ENCODE assay signal across 20 cellular contexts in the genomic region with DNA sequence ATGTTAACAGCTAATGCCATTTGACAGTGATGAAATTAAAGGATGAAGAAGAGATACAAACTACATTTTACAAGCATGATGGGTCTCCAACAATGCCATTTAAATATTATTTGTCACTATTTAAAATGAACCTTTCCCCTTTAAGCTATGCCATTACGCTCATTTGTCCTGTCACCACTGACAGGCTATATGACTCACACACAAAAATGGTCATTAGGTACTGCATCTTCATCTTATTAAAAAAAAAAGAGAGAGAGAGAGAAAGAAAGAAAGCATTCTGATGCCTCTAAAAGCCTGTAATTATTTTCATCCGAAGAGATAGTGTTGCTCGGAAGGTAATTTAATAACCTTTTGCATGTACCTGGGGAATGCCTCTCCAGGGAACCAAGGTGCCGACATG.
DNase-seq lines count a peak whose midpoint lies in the region; ATAC-seq and TF ChIP-seq lines count a peak whose summit lies in the region.
"Had no signal": no experiment of that assay in that cellular context is flagged by ENCODE, and none has a peak within 500 bp of the region (broad histone marks: within the 10 kb centered on the region; RNA-seq: fewer than 3 reads in every experiment).

No MANE protein-coding gene starts in this region.

- H3K79me2 ChIP-seq in SK-N-SH (ENCODE audit: insufficient read depth) = no peaks in the 10 kb centered on the region

- WGBS in SK-N-SH (ENCODE audit: low lambda C conversion rate) = 17% methylated on average over 4 of the region's 4 CpGs
- WGBS in transverse colon (ENCODE audit: low coverage in 1 of 2), 2 donors = 90 to 94% methylated on average over 4 of the region's 4 CpGs

- peak in 1 of 2 experiments; percentile 33; a peak in 2 of 4 replicates for TF ChIP-seq EP300 in SK-N-SH (IDR thresholded peaks at IDR 0.05; ENCODE audit: borderline replicate concordance in 1 of 2, low read depth in 1 of 2, low read length in 1 of 2)
- no peak for TF ChIP-seq EP300 in transverse colon (IDR thresholded peaks at IDR 0.05; ENCODE audit: low read depth)

- H3K4me1 Mint-ChIP-seq in type B pancreatic cell (ENCODE audit: unreplicated experiment) = peaks cover 15% of the 10 kb centered on the region

- H3K4me3 Mint-ChIP-seq in type B pancreatic cell = peak overlapping the region; percentile 20
- H3K4me3 Mint-ChIP-seq: CD4-positive, alpha-beta memory T cell had no signal

- H2AFZ ChIP-seq in SK-N-SH (ENCODE audit: low read depth) = no peak overlapping the region

- no peaks in the 10 kb centered on the region for H4K20me1 ChIP-seq in SK-N-SH (ENCODE audit: insufficient read depth)
- H4K20me1 ChIP-seq: BLaER1 had no signal

- peak overlapping the region in 1 of 2 experiments; percentile 79; a peak in 2 of 4 replicates for H3K27ac ChIP-seq in SK-N-SH (ENCODE audit: low read depth in 2 of 2, low read length in 1 of 2)
- no peak overlapping the region for H3K27ac ChIP-seq in transverse colon
- H3K27ac ChIP-seq: BLaER1 had no signal

- no peaks in the 10 kb centered on the region for H3F3A ChIP-seq in SK-N-SH (replicated peaks; ENCODE audit: insufficient read depth)

- H3K9me3 ChIP-seq in SK-N-SH (peaks cover 5% of the 10 kb centered on the region; the same call in 1 of the 2 replicates), transverse colon (no peaks in the 10 kb centered on the region)
- H3K9me3 ChIP-seq: BLaER1 had no signal

- no peak overlapping the region for H3K9ac ChIP-seq in SK-N-SH
- H3K9ac ChIP-seq: BLaER1 had no signal

- H3K27me3 Mint-ChIP-seq in type B pancreatic cell = no peaks in the 10 kb centered on the region
- H3K27me3 Mint-ChIP-seq: CD4-positive, alpha-beta memory T cell had no signal

- no peaks in the 10 kb centered on the region for H3K27me3 ChIP-seq in SK-N-SH (ENCODE audit: insufficient read depth)
- H3K27me3 ChIP-seq in transverse colon = no peaks in the 10 kb centered on the region
- H3K27me3 ChIP-seq: BLaER1 had no signal

- in situ Hi-C loops in transverse colon (cut with MboI; ENCODE audit: low pct_ligation_motif_present in 1 of 4, low pct_unique_long_range_greater_than_20kb in 1 of 4, low sequenced_read_pairs in 3 of 4) = no loop called here

- H3K4me1 ChIP-seq in SK-N-SH (ENCODE audit: control insufficient read depth in 1 of 2, insufficient read depth in 2 of 2, low read depth in 1 of 2, low read length in 1 of 2) = peaks cover 0 to 18% of the 10 kb centered on the region in 2 experiments; a peak in 2 of 4 replicates
- H3K4me1 ChIP-seq in transverse colon = no peaks in the 10 kb centered on the region
- H3K4me1 ChIP-seq: BLaER1 had no signal

- TF ChIP-seq RAD21 in SK-N-SH (IDR thresholded peaks at IDR 0.05; ENCODE audit: low read length) = no peak

- H3K9me3 Mint-ChIP-seq in type B pancreatic cell = peaks cover 5% of the 10 kb centered on the region
- H3K9me3 Mint-ChIP-seq: CD4-positive, alpha-beta memory T cell had no signal

- POLR2A ChIA-PET in SK-N-SH (lab: Yijun Ruan, JAX) = interaction anchor here (1.1 kb wide), 1 partner anchor 9 kb away, joined by 3 read pairs; no protein-coding TSS in a partner anchor

- H3K27ac Mint-ChIP-seq in type B pancreatic cell = peak overlapping the region; percentile 42

- no peaks in the 10 kb centered on the region for H3K36me3 Mint-ChIP-seq in type B pancreatic cell

- no peaks in the 10 kb centered on the region for H3K9me2 ChIP-seq in SK-N-SH

- CTCF ChIA-PET in SK-N-SH (lab: Yijun Ruan, JAX) = no interaction called here

- TF ChIP-seq CTCF in SK-N-SH (IDR thresholded peaks at IDR 0.05) (no peak), type B pancreatic cell (conservative IDR thresholded peaks at IDR 0.05) (no peak), transverse colon (IDR thresholded peaks at IDR 0.05) (no peak)

- peak; percentile 6 for DNase-seq in NCI-H748 (lab: John Stamatoyannopoulos, UW; ENCODE audit: unreplicated experiment)
- no peak for DNase-seq in NCI-H748 treated with DMSO at 0.1 percent for 48 hours (lab: John Stamatoyannopoulos, UW)
- peak; percentile 72 for DNase-seq in NCI-H2171 (lab: John Stamatoyannopoulos, UW)
- DNase-seq in SK-N-SH = no peak
- DNase-seq in type B pancreatic cell (ENCODE audit: extremely low spot score, unreplicated experiment) = no peak
- DNase-seq in transverse colon = no peak
- no peak for DNase-seq in GDM1 (lab: John Stamatoyannopoulos, UW)
- DNase-seq: CD4-positive, alpha-beta memory T cell; DMS53; EL; MV-4-11; NCI-H1694; NCI-H2081 treated with DMSO at 0.1 percent for 48 hours; NCI-H82; OCI-M1; SHP77; T-helper 1 cell had no signal

- H3K4me3 ChIP-seq in SK-N-SH (ENCODE audit: low read depth in 2 of 2, low read length in 1 of 2) (peak overlapping the region in 1 of 2 experiments; percentile 22; a peak in 2 of 4 replicates), transverse colon (no peak overlapping the region)
- H3K4me3 ChIP-seq: BLaER1, K562 had no signal

- ATAC-seq in HG02588 (IDR thresholded peaks at IDR 0.05; ENCODE audit: unreplicated experiment) = no peak
- ATAC-seq: K562 had no signal

- TF ChIP-seq POLR2A in transverse colon (IDR thresholded peaks at IDR 0.05) = no peak

- no peak overlapping the region for H3K4me2 ChIP-seq in SK-N-SH
- H3K4me2 ChIP-seq: BLaER1 had no signal

- H3K36me3 ChIP-seq in SK-N-SH (replicated peaks in 1 of 2; ENCODE audit: control insufficient read depth in 1 of 2, insufficient read depth in 2 of 2, low read length in 1 of 2) = peaks cover 0 to 4% of the 10 kb centered on the region in 2 experiments
- H3K36me3 ChIP-seq in transverse colon = no peaks in the 10 kb centered on the region
- H3K36me3 ChIP-seq: BLaER1 had no signal

- intact Hi-C loops in transverse colon (cut with DNase I; ENCODE audit: low total_unique reads) = no loop called here

TF ChIP-seq in SK-N-SH, 30 proteins besides CTCF, POLR2A, EP300 and RAD21 (continues in another document):
- TF ChIP-seq FOXM1 (IDR thresholded peaks at IDR 0.05; ENCODE audit: low read depth) (no peak), GABPA (IDR thresholded peaks at IDR 0.05; ENCODE audit: low read depth) (no peak), IRF3 (IDR thresholded peaks at IDR 0.05; ENCODE audit: low read depth, low read length) (no peak), SIN3A (IDR thresholded peaks at IDR 0.05; ENCODE audit: borderline replicate concordance, low read depth, low read length) (no peak), ZBTB33 (IDR thresholded peaks at IDR 0.05; ENCODE audit: borderline replicate concordance, low read depth) (no peak), USF2 (IDR thresholded peaks at IDR 0.05; ENCODE audit: borderline replicate concordance, low read depth, low read length) (no peak), RFX5 (IDR thresholded peaks at IDR 0.05; ENCODE audit: low read length) (no peak), GATA2 (CRISPR knock-in tag; IDR thresholded peaks at IDR 0.05) (peak; percentile 31; the same call in 1 of the 2 replicates), EZH2phosphoT487 (IDR thresholded peaks at IDR 0.05; ENCODE audit: borderline replicate concordance, low read depth) (no peak), MXI1 (IDR thresholded peaks at IDR 0.05; ENCODE audit: low read depth, low read length) (no peak)
- TF ChIP-seq, protein P1, sequence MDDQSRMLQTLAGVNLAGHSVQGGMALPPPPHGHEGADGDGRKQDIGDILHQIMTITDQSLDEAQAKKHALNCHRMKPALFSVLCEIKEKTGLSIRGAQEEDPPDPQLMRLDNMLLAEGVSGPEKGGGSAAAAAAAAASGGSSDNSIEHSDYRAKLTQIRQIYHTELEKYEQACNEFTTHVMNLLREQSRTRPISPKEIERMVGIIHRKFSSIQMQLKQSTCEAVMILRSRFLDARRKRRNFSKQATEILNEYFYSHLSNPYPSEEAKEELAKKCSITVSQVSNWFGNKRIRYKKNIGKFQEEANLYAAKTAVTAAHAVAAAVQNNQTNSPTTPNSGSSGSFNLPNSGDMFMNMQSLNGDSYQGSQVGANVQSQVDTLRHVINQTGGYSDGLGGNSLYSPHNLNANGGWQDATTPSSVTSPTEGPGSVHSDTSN (IDR thresholded peaks at IDR 0.05) = peak; percentile 7; the same call in 1 of the 2 replicates
- TF ChIP-seq, protein P2, sequence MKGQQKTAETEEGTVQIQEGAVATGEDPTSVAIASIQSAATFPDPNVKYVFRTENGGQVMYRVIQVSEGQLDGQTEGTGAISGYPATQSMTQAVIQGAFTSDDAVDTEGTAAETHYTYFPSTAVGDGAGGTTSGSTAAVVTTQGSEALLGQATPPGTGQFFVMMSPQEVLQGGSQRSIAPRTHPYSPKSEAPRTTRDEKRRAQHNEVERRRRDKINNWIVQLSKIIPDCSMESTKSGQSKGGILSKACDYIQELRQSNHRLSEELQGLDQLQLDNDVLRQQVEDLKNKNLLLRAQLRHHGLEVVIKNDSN (IDR thresholded peaks at IDR 0.05; ENCODE audit: borderline replicate concordance, low read depth) = no peak

Comparison
In these comparisons a context has a peak if more than half of its experiments do, and no peak if none do; other contexts are left out.
1. DNase-seq: peak in NCI-H748 (single experiment) and NCI-H2171 (single experiment); none in NCI-H748 treated with DMSO at 0.1 percent for 48 hours (single experiment), SK-N-SH (single experiment), type B pancreatic cell (single experiment), transverse colon (single experiment) and GDM1 (single experiment).